Comparison of ENCODE assay signal across 18 cellular contexts in the genomic region with DNA sequence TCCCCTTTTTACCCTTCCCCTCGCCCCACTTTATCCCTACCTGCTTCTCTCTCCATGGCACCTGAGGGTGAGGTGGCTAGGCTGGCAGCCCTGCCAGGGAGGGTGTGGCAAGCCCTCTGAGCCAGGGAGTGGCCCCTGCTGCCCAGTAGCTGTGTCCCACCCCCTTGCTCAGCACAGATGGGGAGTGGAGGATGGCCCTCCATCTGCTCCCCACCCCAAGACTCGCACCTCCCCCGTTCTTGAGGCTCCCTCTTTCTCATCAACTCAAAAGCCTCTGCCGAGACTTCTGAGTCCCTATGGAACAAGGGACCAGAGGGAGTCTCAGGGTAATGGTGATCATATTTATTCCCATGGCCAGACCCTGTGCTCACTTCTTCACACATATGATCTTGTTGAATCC. TPM values are rescaled to one million over a fixed set of nuclear protein-coding genes. Genes with fewer than 3 reads are reported as not detected.
"Had no signal": no experiment of that assay in that cellular context is flagged by ENCODE, and none has a peak within 500 bp of the region (broad histone marks: within the 10 kb centered on the region; RNA-seq: fewer than 3 reads in every experiment).

No MANE protein-coding gene starts in this region.

- H3K9me3 Mint-ChIP-seq: activated CD4-positive, alpha-beta memory T cell treated with anti-CD3 and anti-CD28 coated beads for 36 hours; naive thymus-derived CD8-positive, alpha-beta T cell; stimulated activated naive CD8-positive, alpha-beta T cell treated with anti-CD3 and anti-CD28 coated beads, Interleukin-15, Interleukin-2, amounts not matched to agents 100 ng/mL and 50 ng/mL, for 24 hours had no signal

- DNase-seq: activated CD4-positive, alpha-beta memory T cell treated with anti-CD3 and anti-CD28 coated beads for 36 hours; activated naive CD4-positive, alpha-beta T cell; body of pancreas; immature natural killer cell; left cardiac atrium; lower lobe of right lung; naive thymus-derived CD8-positive, alpha-beta T cell; SK-N-SH; stimulated activated CD4-positive, alpha-beta T cell treated with anti-CD3 and anti-CD28 coated beads, Interleukin-12 subunit alpha, Interleukin-12 subunit beta, amount 100 ng/mL, for 4 hours; stimulated activated CD4-positive, alpha-beta T cell treated with anti-CD3 and anti-CD28 coated beads, Interleukin-2, amount 100 ng/mL, for 48 hours had no signal

- H3K36me3 Mint-ChIP-seq: activated CD4-positive, alpha-beta memory T cell treated with anti-CD3 and anti-CD28 coated beads for 36 hours; naive thymus-derived CD8-positive, alpha-beta T cell had no signal

- H3K4me3 ChIP-seq: adrenal gland, body of pancreas, esophagus muscularis mucosa, lower lobe of right lung, thoracic aorta had no signal

- H3K27ac ChIP-seq: adrenal gland, body of pancreas, esophagus muscularis mucosa, lower lobe of right lung, thoracic aorta had no signal

- H3K27ac Mint-ChIP-seq: activated CD4-positive, alpha-beta memory T cell treated with anti-CD3 and anti-CD28 coated beads for 36 hours; immature natural killer cell; stimulated activated naive CD8-positive, alpha-beta T cell treated with anti-CD3 and anti-CD28 coated beads, Interleukin-15, Interleukin-2, amounts not matched to agents 100 ng/mL and 50 ng/mL, for 24 hours had no signal

- H3K36me3 ChIP-seq: adrenal gland, esophagus muscularis mucosa, lower lobe of right lung, thoracic aorta had no signal

- H3K27me3 ChIP-seq: body of pancreas had no signal

- FAIRE-seq: endometrium, TTC549 had no signal

- ATAC-seq: body of pancreas; left cardiac atrium; lower lobe of right lung; naive thymus-derived CD8-positive, alpha-beta T cell had no signal

RNA-seq across cellular contexts. Expression of a gene that starts 1.7 kb away (rescaled TPM):
- total RNA-seq: activated CD4-positive, alpha-beta memory T cell treated with anti-CD3 and anti-CD28 coated beads for 36 hours; dermis microvascular lymphatic vessel endothelial cell; lower lobe of right lung; T-helper 1 cell treated with Interleukin-12 subunit alpha and Interleukin-12 subunit beta and Interleukin-4 antibody, amounts not matched to agents 30 ng/mL and 1 ng/mL, for 36 hours had no signal

RNA-seq across cellular contexts. Expression of a gene that starts 15.4 kb away (rescaled TPM):
- total RNA-seq: dermis microvascular lymphatic vessel endothelial cell, left cardiac atrium, thoracic aorta had no signal

RNA-seq across cellular contexts. Expression of a gene that starts 23.5 kb away (rescaled TPM):
- total RNA-seq: activated CD4-positive, alpha-beta memory T cell treated with anti-CD3 and anti-CD28 coated beads for 36 hours had no signal
